Comparison of ENCODE assay signal across 21 cellular contexts in genomic region chr14:98743536-98743935, GRCh38.
"Had no signal": no experiment of that assay in that cellular context is flagged by ENCODE, and none has a peak within 500 bp of the region (broad histone marks: within the 10 kb centered on the region; RNA-seq: fewer than 3 reads in every experiment).

No MANE protein-coding gene starts in this region.

- H3K27ac ChIP-seq: RWPE1, SJCRH30 had no signal

- H3K9me3 ChIP-seq: SJCRH30 had no signal

- H3K36me3 ChIP-seq: SJCRH30 had no signal

- H3K27me3 ChIP-seq: SJCRH30 had no signal

- H3K4me3 ChIP-seq: SJCRH30 had no signal

- H3K4me1 ChIP-seq: SJCRH30 had no signal

- DNase-seq: IMR-90, Karpas-422, KG1, MM.1S, NCI-H1092 treated with DMSO at 0.1 percent for 48 hours, NCI-H1436, NCI-H187, NCI-H2029, NCI-H2081 treated with DMSO at 0.1 percent for 48 hours, NCI-H2171 treated with DMSO at 0.1 percent for 48 hours, NCI-H345, NCI-H446 treated with DMSO at 0.1 percent for 48 hours, NCI-H510A treated with DMSO at 0.1 percent for 48 hours, NCI-H526, PC-3, SHP77 treated with DMSO at 0.1 percent for 48 hours, SJCRH30 had no signal

- ATAC-seq: HepG2, Panc1, PC-3, SK-N-SH treated with all-trans-retinoic acid at 6 μM for 48 hours had no signal
